29 cellular contexts compared by ENCODE assay signal in the genomic region with DNA sequence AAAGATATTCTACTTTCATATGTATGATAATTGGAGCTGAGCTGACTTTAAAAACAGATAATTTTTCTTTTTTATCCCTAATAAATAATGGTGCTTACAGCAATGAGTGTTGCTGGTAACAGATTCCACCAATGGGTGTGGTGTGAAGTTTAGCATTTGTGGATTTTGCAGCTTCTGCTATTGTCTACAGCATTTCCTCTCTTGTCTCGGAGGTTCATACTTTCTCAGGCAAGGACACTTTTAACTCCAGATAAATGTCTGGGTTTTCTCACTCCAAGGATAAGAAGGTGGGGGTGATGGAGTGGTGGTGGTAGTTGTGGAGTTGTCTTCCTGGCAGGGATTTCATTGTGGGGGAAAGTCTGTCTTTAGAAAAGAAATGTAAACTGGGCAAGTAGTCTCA.
A peak's percentile ranks its signal among the peaks of the same experiment; 100 is the strongest.
DNase-seq lines count a peak whose midpoint lies in the region; ATAC-seq, FAIRE-seq and TF ChIP-seq lines count a peak whose summit lies in the region.
"Had no signal": no experiment of that assay in that cellular context is flagged by ENCODE, and none has a peak within 500 bp of the region (broad histone marks: within the 10 kb centered on the region; RNA-seq: fewer than 3 reads in every experiment).

No MANE protein-coding gene starts in this region.

- TF ChIP-seq CTCF in RWPE2 (IDR thresholded peaks at IDR 0.05; ENCODE audit: poor library complexity, severe bottlenecking) (no peak), endothelial cell of umbilical vein (IDR thresholded peaks at IDR 0.05; ENCODE audit: extremely low read depth in 1 of 2, insufficient read depth in 1 of 2, low read depth in 1 of 2, low read length in 2 of 2) (no peak), mesothelial cell of epicardium (IDR thresholded peaks at IDR 0.05; ENCODE audit: unreplicated experiment) (no peak)

- H2AFZ ChIP-seq in endothelial cell of umbilical vein (ENCODE audit: low read depth, low read length) = no peak overlapping the region

- BruUV-seq in endothelial cell of umbilical vein (replicated peaks; lab: Mats Ljungman, UMichigan) = no TSS peak

- ATAC-seq in RWPE2 (ENCODE audit: low read depth) (peak; percentile 42; the same call in 1 of the 3 replicates), GM21367 (IDR thresholded peaks at IDR 0.05; ENCODE audit: unreplicated experiment) (no peak)
- ATAC-seq: activated T-cell treated with anti-CD3 and anti-CD28 coated beads, Interleukin-2, amount 50 U/mL, for 4 hours; Right ventricle myocardium inferior; stimulated activated effector memory CD8-positive, alpha-beta T cell treated with anti-CD3 and anti-CD28 coated beads, Interleukin-12 subunit alpha, Interleukin-12 subunit beta, amount 100 ng/mL, for 72 hours had no signal

- CTCF ChIA-PET in endothelial cell of umbilical vein (lab: Charles Lee) = interaction anchor here (1.0 to 2.3 kb wide), 5 partner anchors 8 to 38 kb away, joined by 3 to 11 read pairs (median 3); no protein-coding TSS in a partner anchor

- POLR2A ChIA-PET in endothelial cell of umbilical vein (lab: Charles Lee) = no interaction called here

- no peak for TF ChIP-seq POLR2A in endothelial cell of umbilical vein (IDR thresholded peaks at IDR 0.05; ENCODE audit: low read depth, low read length)

- H3K9me3 Mint-ChIP-seq in mesothelial cell of epicardium = no peaks in the 10 kb centered on the region
- H3K9me3 Mint-ChIP-seq: activated T-cell treated with anti-CD3 and anti-CD28 coated beads, Interleukin-2, amount 50 U/mL, for 4 hours; nephron progenitor cell; stimulated activated effector memory CD8-positive, alpha-beta T cell treated with anti-CD3 and anti-CD28 coated beads, Interleukin-12 subunit alpha, Interleukin-12 subunit beta, amount 100 ng/mL, for 72 hours had no signal

- H3K4me3 ChIP-seq in RWPE2 (ENCODE audit: severe bottlenecking) (no peak overlapping the region), endothelial cell of umbilical vein (replicated peaks in 1 of 3; ENCODE audit: insufficient read depth in 1 of 3, low read depth in 1 of 3, low read length in 3 of 3) (no peak overlapping the region), SJCRH30 (no peak overlapping the region)
- H3K4me3 ChIP-seq: esophagus muscularis mucosa, prostate gland, skin epidermis, vagina had no signal

- H3K4me1 ChIP-seq in RWPE2 (ENCODE audit: insufficient read depth, poor library complexity, severe bottlenecking) (peaks cover 25% of the 10 kb centered on the region), endothelial cell of umbilical vein (ENCODE audit: control insufficient read depth, extremely low read depth, insufficient read depth, low read length) (peaks cover 26% of the 10 kb centered on the region), SJCRH30 (peaks cover 7% of the 10 kb centered on the region)
- H3K4me1 ChIP-seq: esophagus muscularis mucosa, prostate gland, vagina had no signal

- DNase-seq in RWPE2 (ENCODE audit: low spot score) (no peak), endothelial cell of umbilical vein (ENCODE audit: low read depth, low spot score) (no peak), mesothelial cell of epicardium (ENCODE audit: low spot score in 2 of 2, unreplicated experiment in 2 of 2) (no peak), medulla oblongata (ENCODE audit: extremely low spot score) (no peak), SJCRH30 (no peak), NOMO-1 (lab: John Stamatoyannopoulos, UW; ENCODE audit: unreplicated experiment in 2 of 2) (no peak)
- DNase-seq: activated CD4-positive, CD25-positive, alpha-beta regulatory T cell; activated naive CD4-positive, alpha-beta T cell; activated T-cell treated with anti-CD3 and anti-CD28 coated beads, Interleukin-2, amount 50 U/mL, for 4 hours; amniotic stem cell; caudate nucleus; DMS53; GF-D8; Karpas-422; midbrain; NCI-H187 treated with DMSO at 0.1 percent for 48 hours; NCI-H774; nephron progenitor cell; OCI-M1; stimulated activated CD4-positive, alpha-beta T cell treated with anti-CD3 and anti-CD28 coated beads, Interleukin-2, amount 100 ng/mL, for 24 hours; SW 1271 had no signal

- dilution Hi-C loops in endothelial cell of umbilical vein (cut with MboI; ENCODE audit: extremely low pct_ligation_motif_present, low sequenced_read_pairs) = no loop called here

- H3K9me1 ChIP-seq in endothelial cell of umbilical vein (replicated peaks; ENCODE audit: control insufficient read depth, extremely low read depth, insufficient read depth, low read length) = no peaks in the 10 kb centered on the region

- H3K4me1 Mint-ChIP-seq in mesothelial cell of epicardium = peaks cover 39% of the 10 kb centered on the region
- H3K4me1 Mint-ChIP-seq: stimulated activated effector memory CD8-positive, alpha-beta T cell treated with anti-CD3 and anti-CD28 coated beads, Interleukin-12 subunit alpha, Interleukin-12 subunit beta, amount 100 ng/mL, for 72 hours had no signal

- no peaks in the 10 kb centered on the region for H3K79me2 ChIP-seq in endothelial cell of umbilical vein (ENCODE audit: control insufficient read depth, insufficient read depth, low read length)

- no peaks in the 10 kb centered on the region for H4K20me1 ChIP-seq in endothelial cell of umbilical vein (replicated peaks; ENCODE audit: control insufficient read depth, extremely low read depth, insufficient read depth, low read length)

- H3K9me3 ChIP-seq in RWPE2 (ENCODE audit: severe bottlenecking) (no peaks in the 10 kb centered on the region), endothelial cell of umbilical vein (replicated peaks; ENCODE audit: control insufficient read depth, insufficient read depth, low read length) (no peaks in the 10 kb centered on the region), SJCRH30 (replicated peaks) (no peaks in the 10 kb centered on the region)
- H3K9me3 ChIP-seq: esophagus muscularis mucosa, prostate gland, vagina had no signal

- H3K9ac ChIP-seq in endothelial cell of umbilical vein (replicated peaks; ENCODE audit: extremely low read depth, insufficient read depth, low read length) = no peak overlapping the region

- H3K36me3 Mint-ChIP-seq in mesothelial cell of epicardium = no peaks in the 10 kb centered on the region
- H3K36me3 Mint-ChIP-seq: stimulated activated effector memory CD8-positive, alpha-beta T cell treated with anti-CD3 and anti-CD28 coated beads, Interleukin-12 subunit alpha, Interleukin-12 subunit beta, amount 100 ng/mL, for 72 hours had no signal

- peak overlapping the region; percentile 41 for H3K27ac Mint-ChIP-seq in mesothelial cell of epicardium
- H3K27ac Mint-ChIP-seq: nephron progenitor cell; stimulated activated effector memory CD8-positive, alpha-beta T cell treated with anti-CD3 and anti-CD28 coated beads, Interleukin-12 subunit alpha, Interleukin-12 subunit beta, amount 100 ng/mL, for 72 hours had no signal

- H3K27ac ChIP-seq in RWPE2 (ENCODE audit: poor library complexity, severe bottlenecking) (peak overlapping the region; percentile 65), endothelial cell of umbilical vein (ENCODE audit: insufficient read depth, low read depth, low read length) (peak overlapping the region; percentile 17), SJCRH30 (no peak overlapping the region)
- H3K27ac ChIP-seq: esophagus muscularis mucosa, prostate gland, skin epidermis, vagina had no signal

- H3K27me3 ChIP-seq in RWPE2 (ENCODE audit: insufficient read depth, poor library complexity, severe bottlenecking) (no peaks in the 10 kb centered on the region), endothelial cell of umbilical vein (ENCODE audit: control insufficient read depth in 2 of 2, insufficient read depth in 2 of 2, low read length in 2 of 2) (no peaks in the 10 kb centered on the region), SJCRH30 (no peaks in the 10 kb centered on the region)
- H3K27me3 ChIP-seq: esophagus muscularis mucosa, vagina had no signal

- FAIRE-seq in endothelial cell of umbilical vein (lab: Jason Lieb, UNC) = no peak
- FAIRE-seq: HTR-8/SVneo had no signal

- H3K4me3 Mint-ChIP-seq in mesothelial cell of epicardium = no peak overlapping the region
- H3K4me3 Mint-ChIP-seq: activated T-cell treated with anti-CD3 and anti-CD28 coated beads, Interleukin-2, amount 50 U/mL, for 4 hours; nephron progenitor cell; stimulated activated effector memory CD8-positive, alpha-beta T cell treated with anti-CD3 and anti-CD28 coated beads, Interleukin-12 subunit alpha, Interleukin-12 subunit beta, amount 100 ng/mL, for 72 hours had no signal

- H3K36me3 ChIP-seq in RWPE2 (ENCODE audit: low read depth) (no peaks in the 10 kb centered on the region), endothelial cell of umbilical vein (ENCODE audit: control insufficient read depth in 2 of 2, extremely low read depth in 1 of 2, insufficient read depth in 2 of 2, low read length in 2 of 2) (no peaks in the 10 kb centered on the region), SJCRH30 (no peaks in the 10 kb centered on the region)
- H3K36me3 ChIP-seq: esophagus muscularis mucosa, prostate gland, vagina had no signal

- H3K4me2 ChIP-seq in endothelial cell of umbilical vein (ENCODE audit: insufficient read depth, low read length) = peak overlapping the region; percentile 33

- no peaks in the 10 kb centered on the region for H3K27me3 Mint-ChIP-seq in mesothelial cell of epicardium (ENCODE audit: low read depth)

- intact Hi-C loops in endothelial cell of umbilical vein (cut with micrococcal nuclease) = no loop called here

TF ChIP-seq in endothelial cell of umbilical vein, 7 proteins besides CTCF, POLR2A, EP300 and RAD21:
- TF ChIP-seq EZH2 (IDR thresholded peaks at IDR 0.05; ENCODE audit: borderline replicate concordance, low read depth, low read length, severe bottlenecking) (no peak), JUN (IDR thresholded peaks at IDR 0.05; ENCODE audit: borderline replicate concordance, insufficient read depth, insufficient read length, low read depth) (no peak), GATA2 (IDR thresholded peaks at IDR 0.05; ENCODE audit: insufficient read depth, insufficient read length, low read depth, low read length) (no peak), FOS (IDR thresholded peaks at IDR 0.05; ENCODE audit: borderline replicate concordance, insufficient read depth, low read length) (no peak), POLR2AphosphoS5 (IDR thresholded peaks at IDR 0.05; ENCODE audit: insufficient read depth, low read depth, low read length) (no peak), MYC (IDR thresholded peaks at IDR 0.05; ENCODE audit: low read depth, low read length) (no peak)
- TF ChIP-seq, protein P1, sequence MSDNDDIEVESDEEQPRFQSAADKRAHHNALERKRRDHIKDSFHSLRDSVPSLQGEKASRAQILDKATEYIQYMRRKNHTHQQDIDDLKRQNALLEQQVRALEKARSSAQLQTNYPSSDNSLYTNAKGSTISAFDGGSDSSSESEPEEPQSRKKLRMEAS (IDR thresholded peaks at IDR 0.05; ENCODE audit: insufficient read depth, insufficient read length) = no peak
TF ChIP-seq in endothelial cell of umbilical vein: peak in this region for 0.
